ENCODE assay signal across 8 cellular contexts in genomic region chr6:13573669-13574110, GRCh38. TPM values are rescaled to one million over a fixed set of nuclear protein-coding genes. Genes with fewer than 3 reads are reported as not detected.
A peak's percentile ranks its signal among the peaks of the same experiment; 100 is the strongest.
DNase-seq lines count a peak whose midpoint lies in the region; ATAC-seq and TF ChIP-seq lines count a peak whose summit lies in the region.

No MANE protein-coding gene starts in this region.

- peaks cover 37% of the 10 kb centered on the region for H3K4me1 Mint-ChIP-seq in dendritic cell treated with granulocyte-macrophage colony-stimulating factor and Interleukin-4, amounts not matched to agents 40 ng/mL and 50 ng/mL, for 4 days (ENCODE audit: low read depth)
- H3K4me1 Mint-ChIP-seq in stimulated activated naive B cell treated with anti-CD40 and anti-IgM and Interleukin-4, amounts not matched to agents 10 μg/mL and 1 μg/mL and 100 μg/mL, for 72 hours, result peaks cover 15 to 22% of the 10 kb centered on the region in 2 donors

- 3 to 5% methylated on average over 14 of the region's 14 CpGs for WGBS in lower leg skin, 2 donors

- TF ChIP-seq POLR2A in lower leg skin (IDR thresholded peaks at IDR 0.05), result no peak

- H3K9me3 Mint-ChIP-seq in dendritic cell treated with granulocyte-macrophage colony-stimulating factor and Interleukin-4, amounts not matched to agents 40 ng/mL and 50 ng/mL, for 4 days, result no peaks in the 10 kb centered on the region
- no peaks in the 10 kb centered on the region for H3K9me3 Mint-ChIP-seq in stimulated activated naive B cell treated with anti-CD40 and anti-IgM and Interleukin-4, amounts not matched to agents 10 μg/mL and 1 μg/mL and 100 μg/mL, for 72 hours

- peaks cover 21% of the 10 kb centered on the region for H3K36me3 Mint-ChIP-seq in dendritic cell treated with granulocyte-macrophage colony-stimulating factor and Interleukin-4, amounts not matched to agents 40 ng/mL and 50 ng/mL, for 4 days (ENCODE audit: low read depth)
- peaks cover 0 to 18% of the 10 kb centered on the region in 2 donors for H3K36me3 Mint-ChIP-seq in stimulated activated naive B cell treated with anti-CD40 and anti-IgM and Interleukin-4, amounts not matched to agents 10 μg/mL and 1 μg/mL and 100 μg/mL, for 72 hours

- in situ Hi-C loops in ACHN (cut with HindIII; ENCODE audit: low pct_ligation_motif_present, low pct_unique_long_range_greater_than_20kb, low sequenced_read_pairs), result no loop called here

- TF ChIP-seq CTCF in GM12865 (IDR thresholded peaks at IDR 0.05; ENCODE audit: insufficient read depth, low read depth, low read length, missing control alignments), result no peak
- no peak for TF ChIP-seq CTCF in lower leg skin (IDR thresholded peaks at IDR 0.05)

- no peak for ATAC-seq in stimulated activated naive B cell treated with anti-CD40 and anti-IgM and Interleukin-4, amounts not matched to agents 10 μg/mL and 1 μg/mL and 100 μg/mL, for 72 hours (replicated peaks)
- no peak for ATAC-seq in HG02763 (IDR thresholded peaks at IDR 0.05; ENCODE audit: unreplicated experiment)

- DNase-seq in ACHN (peak; percentile 32), GM12865 (ENCODE audit: low read depth) (peak; percentile 40), SK-N-DZ (ENCODE audit: low spot score) (peak; percentile 31), lower leg skin (ENCODE audit: low spot score in 2 of 2) (no peak), GM19238 (ENCODE audit: insufficient read length, low spot score) (no peak)
- no peak for DNase-seq in stimulated activated naive B cell treated with anti-CD40 and anti-IgM and Interleukin-4, amounts not matched to agents 10 μg/mL and 1 μg/mL and 100 μg/mL, for 72 hours

- peaks cover 8% of the 10 kb centered on the region for H3K27me3 Mint-ChIP-seq in dendritic cell treated with granulocyte-macrophage colony-stimulating factor and Interleukin-4, amounts not matched to agents 40 ng/mL and 50 ng/mL, for 4 days
- H3K27me3 Mint-ChIP-seq in stimulated activated naive B cell treated with anti-CD40 and anti-IgM and Interleukin-4, amounts not matched to agents 10 μg/mL and 1 μg/mL and 100 μg/mL, for 72 hours, result peaks cover 3% of the 10 kb centered on the region in 2 donors

- intact Hi-C loops in dendritic cell treated with granulocyte-macrophage colony-stimulating factor and Interleukin-4, amounts not matched to agents 40 ng/mL and 50 ng/mL, for 4 days (cut with micrococcal nuclease), result loop anchor here (2.0 to 10.0 kb wide), 4 partner anchors 41 to 379 kb away; partner anchors contain the start of genes GFOD1 and NOL7
- intact Hi-C loops in lower leg skin (cut with DNase I; ENCODE audit: low total_unique reads), result no loop called here

- H3K4me3 ChIP-seq in GM12865 (ENCODE audit: low read depth, low read length) (peak overlapping the region; percentile 97), lower leg skin (ENCODE audit: low read depth, poor library complexity, severe bottlenecking) (peak overlapping the region; percentile 60)

- H3K27ac Mint-ChIP-seq in dendritic cell treated with granulocyte-macrophage colony-stimulating factor and Interleukin-4, amounts not matched to agents 40 ng/mL and 50 ng/mL, for 4 days, result peak overlapping the region; percentile 92
- peak overlapping the region; percentile 86 for H3K27ac Mint-ChIP-seq in stimulated activated naive B cell treated with anti-CD40 and anti-IgM and Interleukin-4, amounts not matched to agents 10 μg/mL and 1 μg/mL and 100 μg/mL, for 72 hours

- peak overlapping the region; percentile 87 for H3K4me3 Mint-ChIP-seq in dendritic cell treated with granulocyte-macrophage colony-stimulating factor and Interleukin-4, amounts not matched to agents 40 ng/mL and 50 ng/mL, for 4 days
- H3K4me3 Mint-ChIP-seq in stimulated activated naive B cell treated with anti-CD40 and anti-IgM and Interleukin-4, amounts not matched to agents 10 μg/mL and 1 μg/mL and 100 μg/mL, for 72 hours, result peak overlapping the region; percentile 89 to 97

RNA-seq across cellular contexts. Expression of gene SIRT5, which starts 0.7 kb away (rescaled TPM):
- 8.1 and 13.1 TPM in 2 replicates for polyA plus RNA-seq in SK-N-DZ (2014; cell fraction: cytosol; rRNA removed)
- polyA plus RNA-seq in SK-N-DZ (2014; cell fraction: nucleus; rRNA removed), result 11.7 and 17.4 TPM in 2 replicates
- 10 to 100 TPM in 1 of 4 donors, 1 to 10 TPM in 3; 5.5 to 12.7 (median 5.9) TPM for total RNA-seq in lower leg skin

RNA-seq across cellular contexts. Expression of gene NOL7, which starts 41.4 kb away (rescaled TPM):
- polyA plus RNA-seq in SK-N-DZ (2014; cell fraction: cytosol; rRNA removed), result 96.3 and 96.4 TPM in 2 replicates
- polyA plus RNA-seq in SK-N-DZ (2014; cell fraction: nucleus; rRNA removed), result 76.4 and 83.0 TPM in 2 replicates
- 10 to 100 TPM; 54.7 to 77.2 (median 66.7) TPM for total RNA-seq in lower leg skin

Comparison
In these comparisons a context has a peak if more than half of its experiments do, and no peak if none do; other contexts are left out.
1. DNase-seq: peak in ACHN (single experiment), GM12865 (single experiment) and SK-N-DZ (single experiment); none in lower leg skin (0 of 2), stimulated activated naive B cell treated with anti-CD40 and anti-IgM and Interleukin-4, amounts not matched to agents 10 μg/mL and 1 μg/mL and 100 μg/mL, for 72 hours (single experiment) and GM19238 (single experiment).